ENCODE assay signal across 30 cellular contexts in genomic region chr3:170808041-170808440, GRCh38.
DNase-seq lines count a peak whose midpoint lies in the region; ATAC-seq and TF ChIP-seq lines count a peak whose summit lies in the region.
"Had no signal": no experiment of that assay in that cellular context is flagged by ENCODE, and none has a peak within 500 bp of the region (broad histone marks: within the 10 kb centered on the region; RNA-seq: fewer than 3 reads in every experiment).

No MANE protein-coding gene starts in this region.

- no peaks in the 10 kb centered on the region for H4K20me1 ChIP-seq in Karpas-422 (ENCODE audit: insufficient read depth, low read depth, low read length)

- H2AK5ac ChIP-seq in mesenchymal stem cell (ENCODE audit: low read length, severe bottlenecking): no peak overlapping the region

- no peak overlapping the region for H3K9ac ChIP-seq in Karpas-422 (ENCODE audit: low read length)
- H3K9ac ChIP-seq in mesenchymal stem cell (ENCODE audit: low read length): no peak overlapping the region

- H3K79me2 ChIP-seq in Karpas-422 (ENCODE audit: low read length): no peaks in the 10 kb centered on the region

- H2BK120ac ChIP-seq in mesenchymal stem cell (ENCODE audit: low read depth, low read length): peak overlapping the region; percentile 27

- no peak overlapping the region for H3K14ac ChIP-seq in mesenchymal stem cell (ENCODE audit: low read length in 2 of 2)

- 93% methylated on average over 3 of the region's 5 CpGs for WGBS in mesenchymal stem cell

- H2AFZ ChIP-seq in Karpas-422 (ENCODE audit: low read length) (no peak overlapping the region), mesenchymal stem cell (ENCODE audit: low read depth, low read length) (no peak overlapping the region)

- in situ Hi-C loops in brain microvascular endothelial cell (cut with HindIII; ENCODE audit: low pct_ligation_motif_present, low sequenced_read_pairs): loop anchor here (25.0 kb wide), 1 partner anchor 371 kb away; no protein-coding TSS in a partner anchor

- H3K27me3 ChIP-seq in Karpas-422 (ENCODE audit: low read length) (no peaks in the 10 kb centered on the region), brain microvascular endothelial cell (replicated peaks) (no peaks in the 10 kb centered on the region), mesenchymal stem cell (ENCODE audit: control insufficient read depth in 1 of 2, insufficient read depth in 1 of 2, low read length in 2 of 2) (no peaks in the 10 kb centered on the region)
- H3K27me3 ChIP-seq: ascending aorta, foreskin keratinocyte, sigmoid colon, SJSA1, stomach, tibial nerve had no signal

- H3K4ac ChIP-seq in mesenchymal stem cell (ENCODE audit: low read depth in 1 of 2, low read length in 2 of 2): no peak overlapping the region

- H4K8ac ChIP-seq in mesenchymal stem cell (ENCODE audit: low read length): peak overlapping the region; percentile 41

- H3K9me3 ChIP-seq in Karpas-422 (ENCODE audit: low read length) (no peaks in the 10 kb centered on the region), mesenchymal stem cell (ENCODE audit: control insufficient read depth, low read length) (no peaks in the 10 kb centered on the region)
- H3K9me3 ChIP-seq: ascending aorta, psoas muscle, sigmoid colon, SJSA1, stomach, tibial nerve had no signal

- no peak overlapping the region for H3K23ac ChIP-seq in mesenchymal stem cell (ENCODE audit: low read length in 2 of 2)

- TF ChIP-seq CTCF in AG10803 (conservative IDR thresholded peaks at IDR 0.05; ENCODE audit: low read length) (no peak), brain microvascular endothelial cell (IDR thresholded peaks at IDR 0.05; ENCODE audit: low read depth, low read length, missing control alignments) (peak; percentile 24)

- H2BK15ac ChIP-seq in mesenchymal stem cell (ENCODE audit: low read depth, poor library complexity, severe bottlenecking): no peak overlapping the region

- H2BK12ac ChIP-seq in mesenchymal stem cell (ENCODE audit: low read length in 2 of 2): peak overlapping the region in 1 of 2 experiments; percentile 63

- no peak for ATAC-seq in GM21528 (IDR thresholded peaks at IDR 0.05; ENCODE audit: low FRiP score, unreplicated experiment)
- ATAC-seq: activated T-cell treated with anti-CD3 and anti-CD28 coated beads, Interleukin-2, amount 50 U/mL, for 4 hours; effector memory CD8-positive, alpha-beta T cell; foreskin keratinocyte; HepG2; natural killer cell; psoas muscle had no signal

- H3K79me1 ChIP-seq in mesenchymal stem cell (replicated peaks; ENCODE audit: low read length, poor library complexity, severe bottlenecking): no peaks in the 10 kb centered on the region

- H4K91ac ChIP-seq in mesenchymal stem cell (ENCODE audit: low read length): peak overlapping the region; percentile 61

- peak; percentile 28 for DNase-seq in AG10803 (ENCODE audit: low read depth)
- DNase-seq in Karpas-422: peak; percentile 0
- peak; percentile 4 for DNase-seq in brain microvascular endothelial cell
- no peak for DNase-seq in mesenchymal stem cell
- DNase-seq in stimulated activated CD8-positive, alpha-beta memory T cell treated with anti-CD3 and anti-CD28 coated beads, Interleukin-4, amount 100 ng/mL, for 48 hours: no peak
- no peak for DNase-seq in activated CD4-positive, alpha-beta T cell treated with anti-CD3 and anti-CD28 coated beads for 48 hours
- DNase-seq: activated CD4-positive, alpha-beta T cell treated with anti-CD3 and anti-CD28 coated beads, Interleukin-2, amount 10 ng/mL, durations not matched to agents 7 days and 5 days; activated gamma-delta T cell treated with Interleukin-2 at 50 U/mL for 16 hours; activated naive CD8-positive, alpha-beta T cell treated with anti-CD3 and anti-CD28 coated beads, Interleukin-2, amount 10 ng/mL, durations not matched to agents 7 days and 5 days; activated T-cell treated with anti-CD3 and anti-CD28 coated beads, Interleukin-2, amount 50 U/mL, for 4 hours; C1 segment of cervical spinal cord; cortex of kidney; effector memory CD8-positive, alpha-beta T cell; foreskin keratinocyte; GF-D8; kidney glomerular epithelial cell; natural killer cell; NCI-H187; NCI-H526 treated with DMSO at 0.1 percent for 48 hours; occipital lobe; psoas muscle; sigmoid colon; stimulated activated CD4-positive, alpha-beta T cell treated with anti-CD3 and anti-CD28 coated beads, Interleukin-12 subunit alpha, Interleukin-12 subunit beta, amount 100 ng/mL, for 4 hours; stimulated activated CD4-positive, alpha-beta T cell treated with anti-CD3 and anti-CD28 coated beads, Interleukin-2, amount 100 ng/mL, for 48 hours; stomach had no signal

- H3K4me2 ChIP-seq in Karpas-422 (ENCODE audit: low read depth, low read length, poor library complexity, severe bottlenecking) (no peak overlapping the region), mesenchymal stem cell (ENCODE audit: low read length, poor library complexity, severe bottlenecking) (no peak overlapping the region)

- H3K36me3 ChIP-seq in Karpas-422 (ENCODE audit: insufficient read depth, low read length) (no peaks in the 10 kb centered on the region), brain microvascular endothelial cell (replicated peaks) (no peaks in the 10 kb centered on the region), mesenchymal stem cell (ENCODE audit: control insufficient read depth in 1 of 2, insufficient read depth in 2 of 2, low read depth in 1 of 2, low read length in 2 of 2) (no peaks in the 10 kb centered on the region)
- H3K36me3 ChIP-seq: ascending aorta, sigmoid colon, SJSA1, stomach, tibial nerve had no signal

- H3K4me1 ChIP-seq in Karpas-422 (ENCODE audit: low read length) (no peaks in the 10 kb centered on the region), mesenchymal stem cell (ENCODE audit: control insufficient read depth, insufficient read depth, low read depth, low read length) (peaks cover 4% of the 10 kb centered on the region)
- H3K4me1 ChIP-seq: psoas muscle had no signal

- no peak overlapping the region for H3K27ac ChIP-seq in Karpas-422 (ENCODE audit: low read length)
- H3K27ac ChIP-seq in brain microvascular endothelial cell: no peak overlapping the region
- no peak overlapping the region for H3K27ac ChIP-seq in mesenchymal stem cell (ENCODE audit: low read length, poor library complexity, severe bottlenecking)
- H3K27ac ChIP-seq: ascending aorta, foreskin keratinocyte, psoas muscle, sigmoid colon, stomach, tibial nerve had no signal

- no peak overlapping the region for H2BK5ac ChIP-seq in mesenchymal stem cell (ENCODE audit: low read depth, low read length, poor library complexity, severe bottlenecking)

- H3K18ac ChIP-seq in mesenchymal stem cell (ENCODE audit: low read depth in 1 of 2, low read length in 2 of 2): no peak overlapping the region

- H3K4me3 ChIP-seq in AG10803 (ENCODE audit: low read length): no peak overlapping the region
- no peak overlapping the region for H3K4me3 ChIP-seq in Karpas-422 (ENCODE audit: low read length)
- no peak overlapping the region for H3K4me3 ChIP-seq in brain microvascular endothelial cell (ENCODE audit: low read depth, low read length)
- H3K4me3 ChIP-seq in mesenchymal stem cell (ENCODE audit: insufficient read depth in 1 of 2, low read depth in 1 of 2, low read length in 2 of 2): no peak overlapping the region
- H3K4me3 ChIP-seq: ascending aorta, psoas muscle, sigmoid colon, SJSA1, stomach, tibial nerve had no signal

- no peaks in the 10 kb centered on the region for H3K9me2 ChIP-seq in Karpas-422 (replicated peaks; ENCODE audit: insufficient read depth, low read length)

Comparison
In these comparisons a context has a peak if more than half of its experiments do, and no peak if none do; other contexts are left out.
1. DNase-seq: peak in AG10803 (single experiment), Karpas-422 (single experiment) and brain microvascular endothelial cell (single experiment); none in mesenchymal stem cell (single experiment), stimulated activated CD8-positive, alpha-beta memory T cell treated with anti-CD3 and anti-CD28 coated beads, Interleukin-4, amount 100 ng/mL, for 48 hours (single experiment) and activated CD4-positive, alpha-beta T cell treated with anti-CD3 and anti-CD28 coated beads for 48 hours (single experiment).